In the genomic region with DNA sequence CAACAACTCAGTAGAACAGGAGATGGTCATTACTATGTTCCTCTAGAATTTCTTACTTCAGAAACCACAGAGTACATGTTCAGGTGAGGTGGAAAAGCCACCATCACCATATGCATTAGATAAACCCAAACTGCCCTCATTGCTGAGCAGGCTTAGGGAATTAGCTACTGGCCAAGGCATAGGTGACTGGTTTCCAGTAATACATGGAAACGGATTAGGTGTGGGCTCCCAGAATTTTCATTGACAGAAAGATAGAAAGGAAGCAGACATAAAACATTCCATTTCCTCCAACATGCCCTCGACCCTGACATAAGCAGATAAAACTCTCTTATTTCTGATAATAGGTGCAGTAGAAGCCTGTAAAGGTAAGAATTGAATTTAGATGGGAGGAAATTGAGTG, we compare ENCODE assay signal across 1 cellular context.
TF ChIP-seq lines count a peak whose summit lies in the region.

No MANE protein-coding gene starts in this region.

TF ChIP-seq in HCT116, 20 proteins besides CTCF, POLR2A, EP300 and RAD21 (continued from another document):
- TF ChIP-seq, protein P1, sequence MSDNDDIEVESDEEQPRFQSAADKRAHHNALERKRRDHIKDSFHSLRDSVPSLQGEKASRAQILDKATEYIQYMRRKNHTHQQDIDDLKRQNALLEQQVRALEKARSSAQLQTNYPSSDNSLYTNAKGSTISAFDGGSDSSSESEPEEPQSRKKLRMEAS (IDR thresholded peaks at IDR 0.05): no peak
- TF ChIP-seq TCF7L2 (IDR thresholded peaks at IDR 0.05; ENCODE audit: borderline replicate concordance, extremely low read depth, insufficient read depth, insufficient read length): no peak
- TF ChIP-seq, protein P2, sequence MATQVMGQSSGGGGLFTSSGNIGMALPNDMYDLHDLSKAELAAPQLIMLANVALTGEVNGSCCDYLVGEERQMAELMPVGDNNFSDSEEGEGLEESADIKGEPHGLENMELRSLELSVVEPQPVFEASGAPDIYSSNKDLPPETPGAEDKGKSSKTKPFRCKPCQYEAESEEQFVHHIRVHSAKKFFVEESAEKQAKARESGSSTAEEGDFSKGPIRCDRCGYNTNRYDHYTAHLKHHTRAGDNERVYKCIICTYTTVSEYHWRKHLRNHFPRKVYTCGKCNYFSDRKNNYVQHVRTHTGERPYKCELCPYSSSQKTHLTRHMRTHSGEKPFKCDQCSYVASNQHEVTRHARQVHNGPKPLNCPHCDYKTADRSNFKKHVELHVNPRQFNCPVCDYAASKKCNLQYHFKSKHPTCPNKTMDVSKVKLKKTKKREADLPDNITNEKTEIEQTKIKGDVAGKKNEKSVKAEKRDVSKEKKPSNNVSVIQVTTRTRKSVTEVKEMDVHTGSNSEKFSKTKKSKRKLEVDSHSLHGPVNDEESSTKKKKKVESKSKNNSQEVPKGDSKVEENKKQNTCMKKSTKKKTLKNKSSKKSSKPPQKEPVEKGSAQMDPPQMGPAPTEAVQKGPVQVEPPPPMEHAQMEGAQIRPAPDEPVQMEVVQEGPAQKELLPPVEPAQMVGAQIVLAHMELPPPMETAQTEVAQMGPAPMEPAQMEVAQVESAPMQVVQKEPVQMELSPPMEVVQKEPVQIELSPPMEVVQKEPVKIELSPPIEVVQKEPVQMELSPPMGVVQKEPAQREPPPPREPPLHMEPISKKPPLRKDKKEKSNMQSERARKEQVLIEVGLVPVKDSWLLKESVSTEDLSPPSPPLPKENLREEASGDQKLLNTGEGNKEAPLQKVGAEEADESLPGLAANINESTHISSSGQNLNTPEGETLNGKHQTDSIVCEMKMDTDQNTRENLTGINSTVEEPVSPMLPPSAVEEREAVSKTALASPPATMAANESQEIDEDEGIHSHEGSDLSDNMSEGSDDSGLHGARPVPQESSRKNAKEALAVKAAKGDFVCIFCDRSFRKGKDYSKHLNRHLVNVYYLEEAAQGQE (IDR thresholded peaks at IDR 0.05; ENCODE audit: low read depth): no peak
- no peak for TF ChIP-seq SIN3A (IDR thresholded peaks at IDR 0.05; ENCODE audit: low read depth)
- TF ChIP-seq ZNF274 (IDR thresholded peaks at IDR 0.05; ENCODE audit: low read depth, low read length): no peak
- TF ChIP-seq, protein P3, sequence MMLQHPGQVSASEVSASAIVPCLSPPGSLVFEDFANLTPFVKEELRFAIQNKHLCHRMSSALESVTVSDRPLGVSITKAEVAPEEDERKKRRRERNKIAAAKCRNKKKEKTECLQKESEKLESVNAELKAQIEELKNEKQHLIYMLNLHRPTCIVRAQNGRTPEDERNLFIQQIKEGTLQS (IDR thresholded peaks at IDR 0.05): no peak
- no peak for TF ChIP-seq YY1 (IDR thresholded peaks at IDR 0.05; ENCODE audit: extremely low read depth, insufficient replicate concordance, low read depth, low read length)
- TF ChIP-seq ELF1 (IDR thresholded peaks at IDR 0.05; ENCODE audit: borderline replicate concordance, low read depth): no peak
- no peak for TF ChIP-seq FOSL1 (IDR thresholded peaks at IDR 0.05; ENCODE audit: low read depth)
- no peak for TF ChIP-seq ZFX (IDR thresholded peaks at IDR 0.05)
- no peak for TF ChIP-seq EGR1 (IDR thresholded peaks at IDR 0.05; ENCODE audit: low read depth)
- no peak for TF ChIP-seq SRF (IDR thresholded peaks at IDR 0.05; ENCODE audit: low read depth)
- TF ChIP-seq EZH2 (IDR thresholded peaks at IDR 0.05): no peak
- no peak for TF ChIP-seq CEBPB (IDR thresholded peaks at IDR 0.05; ENCODE audit: low read depth)
- no peak for TF ChIP-seq SP1 (IDR thresholded peaks at IDR 0.05; ENCODE audit: low read depth)
- no peak for TF ChIP-seq POLR2AphosphoS5 (IDR thresholded peaks at IDR 0.05; ENCODE audit: low read depth, low read length)
